Comparison of ENCODE assay signal across 27 cellular contexts in the genomic region with DNA sequence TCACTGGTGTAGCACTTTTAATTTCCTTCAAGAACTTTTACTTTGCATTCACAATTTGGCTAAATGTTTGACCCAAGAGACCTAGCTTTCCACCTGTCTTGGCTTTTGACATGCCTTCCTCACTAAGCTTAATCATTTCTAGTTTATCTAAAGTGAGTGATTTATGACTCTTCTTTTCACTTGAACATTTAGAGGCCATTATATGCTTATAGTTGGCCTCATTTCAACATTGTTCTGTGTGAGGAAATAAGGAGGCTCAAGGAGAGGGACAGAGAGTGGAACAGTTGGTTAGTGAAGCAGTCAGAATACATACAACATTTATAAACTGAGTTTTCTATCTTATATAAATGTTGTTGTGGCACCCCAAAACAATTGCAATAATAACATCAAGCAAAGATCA.
"Had no signal": no experiment of that assay in that cellular context is flagged by ENCODE, and none has a peak within 500 bp of the region (broad histone marks: within the 10 kb centered on the region; RNA-seq: fewer than 3 reads in every experiment).

No MANE protein-coding gene starts in this region.

- H3K27me3 ChIP-seq: dorsolateral prefrontal cortex, esophagus muscularis mucosa, foreskin keratinocyte, neural progenitor cell, ovary, suprapubic skin, thyroid gland had no signal

- H3K9ac ChIP-seq: neural progenitor cell had no signal

- H3K4me3 ChIP-seq: coronary artery, dorsolateral prefrontal cortex, esophagus muscularis mucosa, left ventricle myocardium inferior, lung, neural progenitor cell, ovary, smooth muscle cell, suprapubic skin, thyroid gland had no signal

- H3K27ac ChIP-seq: coronary artery, dorsolateral prefrontal cortex, epithelial cell of prostate, esophagus muscularis mucosa, foreskin keratinocyte, left ventricle myocardium inferior, neural progenitor cell, ovary, suprapubic skin, thyroid gland had no signal

- H3K9me3 ChIP-seq: esophagus muscularis mucosa, ovary, suprapubic skin, thyroid gland had no signal

- H3K4me2 ChIP-seq: neural progenitor cell, smooth muscle cell had no signal

- FAIRE-seq: endometrium, kidney, urothelium cell line had no signal

- ATAC-seq: foreskin keratinocyte; left cardiac atrium; natural killer cell treated with Interleukin-12 subunit alpha and Interleukin-12 subunit beta and Interleukin-15 and Interleukin-18, amount 100 ng/mL, for 72 hours; right cardiac atrium; stimulated activated effector memory CD8-positive, alpha-beta T cell treated with anti-CD3 and anti-CD28 coated beads, Interleukin-12 subunit alpha, Interleukin-12 subunit beta, amount 100 ng/mL, for 72 hours; stimulated activated naive CD8-positive, alpha-beta T cell treated with anti-CD3 and anti-CD28 coated beads, Interleukin-15, Interleukin-2, amounts not matched to agents 100 U/mL and 50 U/mL, for 24 hours had no signal

- DNase-seq: dorsolateral prefrontal cortex; effector memory CD4-positive, alpha-beta T cell; foreskin keratinocyte; immature natural killer cell; kidney; left cardiac atrium; left ventricle myocardium inferior; mesenchymal stem cell; midbrain; nucleus accumbens; ovary; right cardiac atrium; stimulated activated CD4-positive, alpha-beta T cell treated with anti-CD3 and anti-CD28 coated beads, Interleukin-2, amount 100 ng/mL, for 48 hours; stimulated activated CD8-positive, alpha-beta memory T cell treated with anti-CD3 and anti-CD28 coated beads, Interleukin-4, amount 100 ng/mL, for 48 hours; stimulated activated naive CD8-positive, alpha-beta T cell treated with anti-CD3 and anti-CD28 coated beads, Interleukin-15, Interleukin-2, amounts not matched to agents 100 U/mL and 50 U/mL, for 24 hours; thyroid gland had no signal

- H3K4me1 ChIP-seq: esophagus muscularis mucosa, foreskin keratinocyte, left ventricle myocardium inferior, neural progenitor cell, suprapubic skin, thyroid gland had no signal

- H2AFZ ChIP-seq: neural progenitor cell had no signal

- H3K36me3 ChIP-seq: esophagus muscularis mucosa, left ventricle myocardium inferior, neural progenitor cell, ovary, suprapubic skin, thyroid gland had no signal
